ENCODE assay signal across 17 cellular contexts in genomic region chr2:230217424-230217823, GRCh38. TPM values are rescaled to one million over a fixed set of nuclear protein-coding genes. Genes with fewer than 3 reads are reported as not detected.
DNase-seq lines count a peak whose midpoint lies in the region; ATAC-seq and TF ChIP-seq lines count a peak whose summit lies in the region.
"Had no signal": no experiment of that assay in that cellular context is flagged by ENCODE, and none has a peak within 500 bp of the region (broad histone marks: within the 10 kb centered on the region; RNA-seq: fewer than 3 reads in every experiment).

No MANE protein-coding gene starts in this region.

- H3K4me1 Mint-ChIP-seq in immature natural killer cell: peaks cover 48 to 62% of the 10 kb centered on the region in 2 donors

- ATAC-seq in HG03097 (IDR thresholded peaks at IDR 0.05; ENCODE audit: low FRiP score, unreplicated experiment): no peak
- ATAC-seq in HG03175 (IDR thresholded peaks at IDR 0.05; ENCODE audit: unreplicated experiment): no peak
- no peak for ATAC-seq in GM18873 (IDR thresholded peaks at IDR 0.05; ENCODE audit: low FRiP score, unreplicated experiment)
- ATAC-seq: gastrocnemius medialis had no signal

- no peaks in the 10 kb centered on the region for H3K9me3 Mint-ChIP-seq in immature natural killer cell
- H3K9me3 Mint-ChIP-seq: CD14-positive monocyte had no signal

- TF ChIP-seq POLR2A in tibial nerve (IDR thresholded peaks at IDR 0.05): no peak

- H3K27ac ChIP-seq in BLaER1 treated with 17β-estradiol and CSF1 and Interleukin-3, amounts not matched to agents 10 nM and 100 nM: no peak overlapping the region
- H3K27ac ChIP-seq in OCI-LY1 (ENCODE audit: low read depth, low read length, poor library complexity, severe bottlenecking): peak overlapping the region; percentile 85
- H3K27ac ChIP-seq in tibial nerve: no peak overlapping the region
- H3K27ac ChIP-seq: gastrocnemius medialis, KMS-11 had no signal

- H3K27me3 ChIP-seq in BLaER1 treated with 17β-estradiol and CSF1 and Interleukin-3, amounts not matched to agents 10 nM and 100 nM: no peaks in the 10 kb centered on the region
- H3K27me3 ChIP-seq in OCI-LY1 (ENCODE audit: insufficient read depth, low read length): no peaks in the 10 kb centered on the region
- no peaks in the 10 kb centered on the region for H3K27me3 ChIP-seq in tibial nerve
- H3K27me3 ChIP-seq: breast epithelium, gastrocnemius medialis had no signal

- peaks cover 43 to 49% (median 44%) of the 10 kb centered on the region in 11 experiments for H3K36me3 ChIP-seq in BLaER1 treated with 17β-estradiol and CSF1 and Interleukin-3, amounts not matched to agents 10 nM and 100 nM
- H3K36me3 ChIP-seq in OCI-LY1 (ENCODE audit: insufficient read depth, low read length) (peaks cover 58% of the 10 kb centered on the region), tibial nerve (peaks cover 0 to 50% (median 15%) of the 10 kb centered on the region in 3 donors)

- no peaks in the 10 kb centered on the region for H3K9me2 ChIP-seq in OCI-LY1 (ENCODE audit: low read depth, low read length)

- no peak overlapping the region for H3K4me3 ChIP-seq in BLaER1 treated with 17β-estradiol and CSF1 and Interleukin-3, amounts not matched to agents 10 nM and 100 nM
- peak overlapping the region; percentile 15 for H3K4me3 ChIP-seq in GM12864 (ENCODE audit: low read depth, low read length)
- peak overlapping the region; percentile 81 for H3K4me3 ChIP-seq in OCI-LY1 (ENCODE audit: low read depth, low read length, poor library complexity, severe bottlenecking)
- H3K4me3 ChIP-seq in tibial nerve: peak overlapping the region in 1 of 4 donors; percentile 84
- H3K4me3 ChIP-seq: gastrocnemius medialis had no signal

- peaks cover 22% of the 10 kb centered on the region for H3K79me2 ChIP-seq in OCI-LY1 (ENCODE audit: insufficient read depth, low read length)

- 83% methylated on average over 3 of the region's 3 CpGs for WGBS in tibial nerve, 2 donors

- H3K4me2 ChIP-seq in BLaER1 treated with 17β-estradiol and CSF1 and Interleukin-3, amounts not matched to agents 10 nM and 100 nM: peak overlapping the region; percentile 71 to 93 (median 86); a peak in 17 of 22 replicates
- H3K4me2 ChIP-seq in OCI-LY1 (ENCODE audit: low read length): peak overlapping the region; percentile 84
- H3K4me2 ChIP-seq: KMS-11 had no signal

- H4K20me1 ChIP-seq in BLaER1 treated with 17β-estradiol and CSF1 and Interleukin-3, amounts not matched to agents 10 nM and 100 nM: no peaks in the 10 kb centered on the region
- H4K20me1 ChIP-seq in OCI-LY1 (ENCODE audit: insufficient read depth, low read length): no peaks in the 10 kb centered on the region

- peak overlapping the region; percentile 96 to 99 (median 98) for H3K4me3 Mint-ChIP-seq in immature natural killer cell

- H3K27ac Mint-ChIP-seq in immature natural killer cell: peak overlapping the region in 3 of 6 donors; percentile 35 to 97 (median 74)

- TF ChIP-seq CTCF in GM12864 (IDR thresholded peaks at IDR 0.05; ENCODE audit: low read depth, low read length, missing control alignments) (no peak), OCI-LY1 (IDR thresholded peaks at IDR 0.05; ENCODE audit: low read length) (no peak), tibial nerve (IDR thresholded peaks at IDR 0.05) (no peak)

- no peak overlapping the region for H3K9ac ChIP-seq in BLaER1 treated with 17β-estradiol and CSF1 and Interleukin-3, amounts not matched to agents 10 nM and 100 nM
- no peak overlapping the region; the same call in 1 of the 2 replicates for H3K9ac ChIP-seq in OCI-LY1 (ENCODE audit: low read length)
- H3K9ac ChIP-seq: KMS-11 had no signal

- peaks cover 22 to 41% (median 37%) of the 10 kb centered on the region in 3 donors for H3K36me3 Mint-ChIP-seq in immature natural killer cell

- H3K9me3 ChIP-seq in BLaER1 treated with 17β-estradiol and CSF1 and Interleukin-3, amounts not matched to agents 10 nM and 100 nM (replicated peaks in 1 of 11): no peaks in the 10 kb centered on the region
- H3K9me3 ChIP-seq in OCI-LY1 (ENCODE audit: low read length) (no peaks in the 10 kb centered on the region), tibial nerve (no peaks in the 10 kb centered on the region)
- H3K9me3 ChIP-seq: breast epithelium, gastrocnemius medialis had no signal

- DNase-seq in GM12864 (ENCODE audit: low read depth) (no peak), immature natural killer cell (no peak), tibial nerve (ENCODE audit: low spot score in 2 of 2) (no peak)
- DNase-seq: effector memory CD4-positive, alpha-beta T cell; gastrocnemius medialis; kidney glomerular epithelial cell; NCI-H1930; Right ventricle myocardium superior had no signal

- H3F3A ChIP-seq in OCI-LY1 (ENCODE audit: insufficient read depth, low read length): no peaks in the 10 kb centered on the region

- peaks cover 23 to 38% (median 34%) of the 10 kb centered on the region in 10 experiments for H3K4me1 ChIP-seq in BLaER1 treated with 17β-estradiol and CSF1 and Interleukin-3, amounts not matched to agents 10 nM and 100 nM
- peaks cover 45% of the 10 kb centered on the region for H3K4me1 ChIP-seq in OCI-LY1 (ENCODE audit: insufficient read depth, low read length, severe bottlenecking)
- H3K4me1 ChIP-seq in tibial nerve: peaks cover 0 to 22% (median 19%) of the 10 kb centered on the region in 4 donors
- H3K4me1 ChIP-seq: breast epithelium had no signal

- no peak for TF ChIP-seq EP300 in tibial nerve (IDR thresholded peaks at IDR 0.05)

- H3K27me3 Mint-ChIP-seq in immature natural killer cell (ENCODE audit: low read depth in 3 of 3): peaks cover 0 to 6% (median 1%) of the 10 kb centered on the region in 3 donors

- H2AFZ ChIP-seq in OCI-LY1 (ENCODE audit: low read length): no peak overlapping the region

RNA-seq across cellular contexts. Expression of gene SP110, which starts 2.4 kb away (rescaled TPM):
- 10 to 100 TPM; 49.0 to 97.9 (median 60.5) TPM for polyA plus RNA-seq in immature natural killer cell
- 10 to 100 TPM; 22.0 to 26.7 (median 23.8) TPM for total RNA-seq in tibial nerve

RNA-seq across cellular contexts. Expression of gene SP140, which starts 8.1 kb away (rescaled TPM):
- 10 to 100 TPM; 17.2 to 34.6 (median 19.3) TPM for polyA plus RNA-seq in immature natural killer cell
- total RNA-seq in tibial nerve: 1 to 10 TPM in 3 of 4 donors, under 1 TPM in 1; 0.63 to 4.5 (median 1.4) TPM
- total RNA-seq: pulmonary artery endothelial cell had no signal

Comparison
In these comparisons a context has a peak if more than half of its experiments do, and no peak if none do; other contexts are left out.
1. H3K4me3 ChIP-seq: peak in GM12864 (single experiment) and OCI-LY1 (single experiment); none in BLaER1 treated with 17β-estradiol and CSF1 and Interleukin-3, amounts not matched to agents 10 nM and 100 nM (0 of 10).